In genomic region chr1:27603320-27603961, GRCh38 we compare ENCODE assay signal across 1 cellular context.
TF ChIP-seq lines count a peak whose summit lies in the region.

No MANE protein-coding gene starts in this region.

TF ChIP-seq in HepG2, 621 proteins besides CTCF, POLR2A, EP300 and RAD21 (continued from another document and continues in another):
- peak; percentile 28; the same call in 1 of the 2 replicates for TF ChIP-seq ARID4A (CRISPR knock-in tag; IDR thresholded peaks at IDR 0.05; ENCODE audit: borderline replicate concordance)
- no peak for TF ChIP-seq ZNF235 (CRISPR knock-in tag; IDR thresholded peaks at IDR 0.05; ENCODE audit: borderline replicate concordance)
- TF ChIP-seq ZFAT (CRISPR knock-in tag; conservative IDR thresholded peaks at IDR 0.05), result no peak
- peak; percentile 23 for TF ChIP-seq AGO2 (optimal IDR thresholded peaks at IDR 0.05; ENCODE audit: low read depth, low read length)
- TF ChIP-seq ZFP36 (IDR thresholded peaks at IDR 0.05; ENCODE audit: borderline replicate concordance, low read depth, low read length, partially characterized antibody), result no peak
- no peak for TF ChIP-seq ZFYVE20 (CRISPR knock-in tag; IDR thresholded peaks at IDR 0.05; ENCODE audit: borderline replicate concordance, low read depth)
- TF ChIP-seq MLLT10 (CRISPR knock-in tag; IDR thresholded peaks at IDR 0.05), result no peak
- TF ChIP-seq PCBP1 (IDR thresholded peaks at IDR 0.05; ENCODE audit: borderline replicate concordance, low read depth, low read length), result 0 out of 2 replicates have a peak, but pooled peaks have one; percentile 36
- no peak for TF ChIP-seq ZNF280D (CRISPR knock-in tag; IDR thresholded peaks at IDR 0.05)
- 0 out of 2 replicates have a peak, but pooled peaks have one; percentile 12 for TF ChIP-seq BRD4 (CRISPR knock-in tag; IDR thresholded peaks at IDR 0.05)
- no peak for TF ChIP-seq ZNF503 (CRISPR knock-in tag; IDR thresholded peaks at IDR 0.05)
- TF ChIP-seq ZNF687 (CRISPR knock-in tag; IDR thresholded peaks at IDR 0.05), result peak; percentile 44; the same call in 1 of the 2 replicates
- TF ChIP-seq ZNF263 (CRISPR knock-in tag; IDR thresholded peaks at IDR 0.05), result peak; percentile 97
- TF ChIP-seq GRHL1 (CRISPR knock-in tag; conservative IDR thresholded peaks at IDR 0.05), result no peak
- no peak for TF ChIP-seq DNMT1 (CRISPR knock-in tag; IDR thresholded peaks at IDR 0.05)
- TF ChIP-seq ZBTB14 (CRISPR knock-in tag; IDR thresholded peaks at IDR 0.05), result no peak
- TF ChIP-seq SALL1 (CRISPR knock-in tag; IDR thresholded peaks at IDR 0.05), result peak; percentile 47
- TF ChIP-seq KDM3A (CRISPR knock-in tag; IDR thresholded peaks at IDR 0.05; ENCODE audit: low read depth), result 0 out of 2 replicates have a peak, but pooled peaks have one; percentile 29
- TF ChIP-seq MYPOP (CRISPR knock-in tag; IDR thresholded peaks at IDR 0.05), result no peak
- no peak for TF ChIP-seq ZNF547 (CRISPR knock-in tag; IDR thresholded peaks at IDR 0.05)
- no peak for TF ChIP-seq MTERF4 (CRISPR knock-in tag; IDR thresholded peaks at IDR 0.05)
- TF ChIP-seq NFRKB (IDR thresholded peaks at IDR 0.05), result no peak
- no peak for TF ChIP-seq TRIM22 (IDR thresholded peaks at IDR 0.05)
- no peak for TF ChIP-seq MXD3 (CRISPR knock-in tag; IDR thresholded peaks at IDR 0.05)
- no peak for TF ChIP-seq ZNF572 (CRISPR knock-in tag; IDR thresholded peaks at IDR 0.05)
- TF ChIP-seq PBX3 (CRISPR knock-in tag; IDR thresholded peaks at IDR 0.05; ENCODE audit: borderline replicate concordance), result no peak
- peak; percentile 77; the same call in 1 of the 2 replicates for TF ChIP-seq ZNF740 (CRISPR knock-in tag; IDR thresholded peaks at IDR 0.05)
- TF ChIP-seq ZNF773 (CRISPR knock-in tag; IDR thresholded peaks at IDR 0.05; ENCODE audit: borderline replicate concordance), result 0 out of 2 replicates have a peak, but pooled peaks have one; percentile 37
- no peak for TF ChIP-seq POGZ (CRISPR knock-in tag; IDR thresholded peaks at IDR 0.05)
